In the genomic region with DNA sequence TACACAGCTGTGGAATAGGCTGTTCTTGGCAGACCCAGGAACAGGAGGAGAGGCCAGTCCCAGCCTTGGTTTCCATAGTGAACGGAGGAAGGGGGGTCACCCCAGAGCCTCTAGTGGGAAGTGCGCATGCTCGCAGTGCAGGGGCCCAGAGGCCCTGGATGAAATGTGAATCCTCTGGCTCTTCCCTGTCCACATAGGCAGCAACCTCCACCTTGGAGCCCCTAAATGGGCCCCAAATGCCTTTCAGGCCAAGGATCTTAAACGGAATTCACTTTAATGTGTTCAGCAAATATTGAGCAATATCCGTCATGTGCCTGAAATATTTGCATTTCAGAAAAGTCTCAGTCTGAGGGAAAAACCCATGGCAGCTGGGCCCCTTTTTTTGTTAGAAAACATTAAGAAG, we compare ENCODE assay signal across 11 cellular contexts. TPM values are rescaled to one million over a fixed set of nuclear protein-coding genes. Genes with fewer than 3 reads are reported as not detected.
DNase-seq lines count a peak whose midpoint lies in the region; ATAC-seq lines count a peak whose summit lies in the region.
"Had no signal": no experiment of that assay in that cellular context is flagged by ENCODE, and none has a peak within 500 bp of the region (broad histone marks: within the 10 kb centered on the region; RNA-seq: fewer than 3 reads in every experiment).

No MANE protein-coding gene starts in this region.

- DNase-seq in GM23248, result peak; percentile 25
- DNase-seq in astrocyte of the hippocampus (ENCODE audit: low read depth, low spot score), result peak; percentile 36
- DNase-seq in iPS-NIHi11 (ENCODE audit: low spot score), result peak; percentile 61
- peak; percentile 74 for DNase-seq in retina
- DNase-seq in activated CD4-positive, alpha-beta T cell treated with anti-CD3 and anti-CD28 coated beads for 36 hours, result no peak
- DNase-seq: foreskin keratinocyte had no signal

- intact Hi-C loops in activated CD4-positive, alpha-beta T cell treated with anti-CD3 and anti-CD28 coated beads for 36 hours (cut with DNase I, micrococcal nuclease), result no loop called here

- peaks cover 7% of the 10 kb centered on the region; the same call in 1 of the 2 replicates for H3K4me1 ChIP-seq in GM23248 (ENCODE audit: insufficient read depth)
- H3K4me1 ChIP-seq: foreskin keratinocyte, SJSA1 had no signal

- POLR2A ChIA-PET in activated CD4-positive, alpha-beta T cell treated with anti-CD3 and anti-CD28 coated beads for 36 hours (lab: Charles Lee), result no interaction called here

- H3K4me3 ChIP-seq in GM23248, result no peak overlapping the region
- H3K4me3 ChIP-seq: SJSA1, thoracic aorta had no signal

- no peak overlapping the region for H3K4me2 ChIP-seq in GM23248 (ENCODE audit: unreplicated experiment)

- peaks cover 6% of the 10 kb centered on the region for H3K79me2 ChIP-seq in GM23248 (ENCODE audit: insufficient read depth)

- H3K9me3 ChIP-seq in GM23248 (ENCODE audit: low read depth), result no peaks in the 10 kb centered on the region
- H3K9me3 ChIP-seq: SJSA1, thoracic aorta had no signal

- WGBS in GM23248 (ENCODE audit: low coverage in 1 of 2, low lambda C conversion rate in 2 of 2, missing lambda C conversion rate in 2 of 2), 2 experiments, result 19 to 23% methylated on average over 5 of the region's 5 CpGs

- no peak for ATAC-seq in activated CD4-positive, CD25-positive, alpha-beta regulatory T cell treated with anti-CD3 and anti-CD28 coated beads, Interleukin-2, amount 50 U/mL, for 24 hours
- ATAC-seq in HG03159 (IDR thresholded peaks at IDR 0.05; ENCODE audit: unreplicated experiment) (no peak), GM18498 (IDR thresholded peaks at IDR 0.05; ENCODE audit: unreplicated experiment) (no peak)
- no peak for ATAC-seq in activated CD4-positive, alpha-beta T cell treated with anti-CD3 and anti-CD28 coated beads for 36 hours
- ATAC-seq: foreskin keratinocyte had no signal

- no peak overlapping the region for H2AFZ ChIP-seq in GM23248

- H3K27me3 Mint-ChIP-seq in activated CD4-positive, alpha-beta T cell treated with anti-CD3 and anti-CD28 coated beads for 36 hours, result peaks cover 2% of the 10 kb centered on the region

- H3K4me1 Mint-ChIP-seq in activated CD4-positive, alpha-beta T cell treated with anti-CD3 and anti-CD28 coated beads for 36 hours, result no peaks in the 10 kb centered on the region

- CTCF ChIA-PET in activated CD4-positive, alpha-beta T cell treated with anti-CD3 and anti-CD28 coated beads for 36 hours (lab: Charles Lee), result no interaction called here

- H3K9me3 Mint-ChIP-seq in activated CD4-positive, alpha-beta T cell treated with anti-CD3 and anti-CD28 coated beads for 36 hours (ENCODE audit: low read depth), result peaks cover 7% of the 10 kb centered on the region

- H3K36me3 ChIP-seq in GM23248 (ENCODE audit: low read depth), result no peaks in the 10 kb centered on the region
- H3K36me3 ChIP-seq: SJSA1, thoracic aorta had no signal

- no peaks in the 10 kb centered on the region for H4K20me1 ChIP-seq in GM23248 (ENCODE audit: insufficient read depth)

- H3K27ac ChIP-seq in GM23248, result no peak overlapping the region
- H3K27ac ChIP-seq: foreskin keratinocyte, SJSA1, thoracic aorta had no signal

- in situ Hi-C loops in GM23248 (cut with MboI), result no loop called here

- no peaks in the 10 kb centered on the region for H3F3A ChIP-seq in GM23248 (ENCODE audit: insufficient read depth)

- no peaks in the 10 kb centered on the region for H3K36me3 Mint-ChIP-seq in activated CD4-positive, alpha-beta T cell treated with anti-CD3 and anti-CD28 coated beads for 36 hours (ENCODE audit: low read depth)

- no peak overlapping the region for H3K9ac ChIP-seq in GM23248

- no peak overlapping the region for H3K4me3 Mint-ChIP-seq in activated CD4-positive, alpha-beta T cell treated with anti-CD3 and anti-CD28 coated beads for 36 hours

- no peak overlapping the region for H3K27ac Mint-ChIP-seq in activated CD4-positive, alpha-beta T cell treated with anti-CD3 and anti-CD28 coated beads for 36 hours

- no peaks in the 10 kb centered on the region for H3K27me3 ChIP-seq in GM23248 (replicated peaks; ENCODE audit: insufficient read depth)
- H3K27me3 ChIP-seq: foreskin keratinocyte, SJSA1 had no signal

- no peaks in the 10 kb centered on the region for H3K9me2 ChIP-seq in GM23248 (ENCODE audit: insufficient read depth)

RNA-seq across cellular contexts. Expression of gene NDN, which starts 3.3 kb away (rescaled TPM):
- 127 and 133 TPM in 2 replicates for total RNA-seq in GM23248 (2014; rRNA removed; shearing (Covaris generic))
- 76.9 and 78.7 TPM in 2 replicates for polyA plus RNA-seq in GM23248 (2016; fragmentation: Nextera tagmentation; extraction: Ambion mirVana)
- total RNA-seq in activated CD4-positive, alpha-beta T cell treated with anti-CD3 and anti-CD28 coated beads for 36 hours, result 1 to 10 TPM; 1.2 to 1.9 TPM

RNA-seq across cellular contexts. Expression of gene MAGEL2, which starts 42.8 kb away (rescaled TPM):
- 0.22 TPM in 1 of 2 replicates, not detected in the other for total RNA-seq in GM23248 (2014; rRNA removed; shearing (Covaris generic))
- polyA plus RNA-seq in GM23248 (2016; fragmentation: Nextera tagmentation; extraction: Ambion mirVana), result 0.04 and 0.14 TPM in 2 replicates
- not detected for total RNA-seq in activated CD4-positive, alpha-beta T cell treated with anti-CD3 and anti-CD28 coated beads for 36 hours
- total RNA-seq: foreskin keratinocyte, SJSA1 had no signal
- polyA plus RNA-seq: foreskin keratinocyte had no signal

Comparison
In these comparisons a context has a peak if more than half of its experiments do, and no peak if none do; other contexts are left out.
1. RNA of gene NDN, which starts 3.3 kb away (total RNA-seq): 127 to 133 TPM in GM23248; 1.2 to 1.9 TPM in activated CD4-positive, alpha-beta T cell treated with anti-CD3 and anti-CD28 coated beads for 36 hours; every median in the first group is over 10 times any median in the second.